ENCODE assay signal across 1 cellular context in the genomic region with DNA sequence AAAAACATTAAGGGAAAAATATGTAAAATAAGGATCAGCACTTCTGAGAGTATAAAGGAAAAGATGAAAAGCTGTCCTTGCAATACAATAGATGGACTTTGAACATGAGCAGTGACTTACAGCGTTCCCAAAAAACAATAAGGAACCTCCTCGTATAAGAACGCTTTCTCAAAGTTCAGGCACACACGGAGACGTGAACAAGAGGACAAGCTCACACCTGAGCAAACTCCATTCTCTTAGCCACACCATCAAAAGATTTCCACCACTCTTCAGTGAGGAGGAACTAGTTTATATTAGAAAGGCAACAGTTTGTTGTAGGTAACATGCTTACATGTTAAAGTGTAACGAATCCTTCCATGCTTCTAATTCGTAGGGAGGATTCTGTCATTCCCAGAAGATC.
TF ChIP-seq lines count a peak whose summit lies in the region.

No MANE protein-coding gene starts in this region.

TF ChIP-seq in HepG2, 621 proteins besides CTCF, POLR2A, EP300 and RAD21:
- TF ChIP-seq CHCHD3 (CRISPR knock-in tag; IDR thresholded peaks at IDR 0.05) (no peak), RFXANK (CRISPR knock-in tag; IDR thresholded peaks at IDR 0.05) (no peak), NFYC (CRISPR knock-in tag; IDR thresholded peaks at IDR 0.05) (no peak), ZBED4 (CRISPR knock-in tag; IDR thresholded peaks at IDR 0.05; ENCODE audit: borderline replicate concordance) (no peak), TRAFD1 (CRISPR knock-in tag; IDR thresholded peaks at IDR 0.05; ENCODE audit: borderline replicate concordance) (no peak), ZNF740 (CRISPR knock-in tag; IDR thresholded peaks at IDR 0.05) (no peak), ZNF646 (CRISPR knock-in tag; IDR thresholded peaks at IDR 0.05) (no peak), ZNF704 (CRISPR knock-in tag; IDR thresholded peaks at IDR 0.05; ENCODE audit: borderline replicate concordance) (no peak), ZNF292 (CRISPR knock-in tag; IDR thresholded peaks at IDR 0.05; ENCODE audit: borderline replicate concordance, low read depth) (no peak), ZNF138 (CRISPR knock-in tag; IDR thresholded peaks at IDR 0.05; ENCODE audit: low read depth) (no peak), SATB2 (CRISPR knock-in tag; IDR thresholded peaks at IDR 0.05) (no peak), KIAA2018 (CRISPR knock-in tag; IDR thresholded peaks at IDR 0.05; ENCODE audit: borderline replicate concordance) (no peak), ZNF839 (CRISPR knock-in tag; IDR thresholded peaks at IDR 0.05; ENCODE audit: borderline replicate concordance) (no peak), RBFOX2 (IDR thresholded peaks at IDR 0.05; ENCODE audit: low read depth, low read length) (no peak)
- TF ChIP-seq, protein P1, sequence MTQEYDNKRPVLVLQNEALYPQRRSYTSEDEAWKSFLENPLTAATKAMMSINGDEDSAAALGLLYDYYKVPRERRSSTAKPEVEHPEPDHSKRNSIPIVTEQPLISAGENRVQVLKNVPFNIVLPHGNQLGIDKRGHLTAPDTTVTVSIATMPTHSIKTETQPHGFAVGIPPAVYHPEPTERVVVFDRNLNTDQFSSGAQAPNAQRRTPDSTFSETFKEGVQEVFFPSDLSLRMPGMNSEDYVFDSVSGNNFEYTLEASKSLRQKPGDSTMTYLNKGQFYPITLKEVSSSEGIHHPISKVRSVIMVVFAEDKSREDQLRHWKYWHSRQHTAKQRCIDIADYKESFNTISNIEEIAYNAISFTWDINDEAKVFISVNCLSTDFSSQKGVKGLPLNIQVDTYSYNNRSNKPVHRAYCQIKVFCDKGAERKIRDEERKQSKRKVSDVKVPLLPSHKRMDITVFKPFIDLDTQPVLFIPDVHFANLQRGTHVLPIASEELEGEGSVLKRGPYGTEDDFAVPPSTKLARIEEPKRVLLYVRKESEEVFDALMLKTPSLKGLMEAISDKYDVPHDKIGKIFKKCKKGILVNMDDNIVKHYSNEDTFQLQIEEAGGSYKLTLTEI (CRISPR knock-in tag; conservative IDR thresholded peaks at IDR 0.05) = no peak
- TF ChIP-seq, protein P2, sequence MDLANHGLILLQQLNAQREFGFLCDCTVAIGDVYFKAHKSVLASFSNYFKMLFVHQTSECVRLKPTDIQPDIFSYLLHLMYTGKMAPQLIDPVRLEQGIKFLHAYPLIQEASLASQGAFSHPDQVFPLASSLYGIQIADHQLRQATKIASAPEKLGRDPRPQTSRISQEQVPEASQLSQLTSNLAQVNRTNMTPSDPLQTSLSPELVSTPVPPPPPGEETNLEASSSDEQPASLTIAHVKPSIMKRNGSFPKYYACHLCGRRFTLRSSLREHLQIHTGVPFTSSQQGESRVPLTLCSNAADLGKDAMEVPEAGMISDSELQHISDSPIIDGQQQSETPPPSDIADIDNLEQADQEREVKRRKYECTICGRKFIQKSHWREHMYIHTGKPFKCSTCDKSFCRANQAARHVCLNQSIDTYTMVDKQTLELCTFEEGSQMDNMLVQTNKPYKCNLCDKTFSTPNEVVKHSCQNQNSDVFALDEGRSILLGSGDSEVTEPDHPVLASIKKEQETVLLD (CRISPR knock-in tag; IDR thresholded peaks at IDR 0.05; ENCODE audit: low read depth) = no peak
- TF ChIP-seq, protein P3, sequence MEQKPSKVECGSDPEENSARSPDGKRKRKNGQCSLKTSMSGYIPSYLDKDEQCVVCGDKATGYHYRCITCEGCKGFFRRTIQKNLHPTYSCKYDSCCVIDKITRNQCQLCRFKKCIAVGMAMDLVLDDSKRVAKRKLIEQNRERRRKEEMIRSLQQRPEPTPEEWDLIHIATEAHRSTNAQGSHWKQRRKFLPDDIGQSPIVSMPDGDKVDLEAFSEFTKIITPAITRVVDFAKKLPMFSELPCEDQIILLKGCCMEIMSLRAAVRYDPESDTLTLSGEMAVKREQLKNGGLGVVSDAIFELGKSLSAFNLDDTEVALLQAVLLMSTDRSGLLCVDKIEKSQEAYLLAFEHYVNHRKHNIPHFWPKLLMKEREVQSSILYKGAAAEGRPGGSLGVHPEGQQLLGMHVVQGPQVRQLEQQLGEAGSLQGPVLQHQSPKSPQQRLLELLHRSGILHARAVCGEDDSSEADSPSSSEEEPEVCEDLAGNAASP (CRISPR knock-in tag; IDR thresholded peaks at IDR 0.05; ENCODE audit: borderline replicate concordance) = no peak
